In the genomic region with DNA sequence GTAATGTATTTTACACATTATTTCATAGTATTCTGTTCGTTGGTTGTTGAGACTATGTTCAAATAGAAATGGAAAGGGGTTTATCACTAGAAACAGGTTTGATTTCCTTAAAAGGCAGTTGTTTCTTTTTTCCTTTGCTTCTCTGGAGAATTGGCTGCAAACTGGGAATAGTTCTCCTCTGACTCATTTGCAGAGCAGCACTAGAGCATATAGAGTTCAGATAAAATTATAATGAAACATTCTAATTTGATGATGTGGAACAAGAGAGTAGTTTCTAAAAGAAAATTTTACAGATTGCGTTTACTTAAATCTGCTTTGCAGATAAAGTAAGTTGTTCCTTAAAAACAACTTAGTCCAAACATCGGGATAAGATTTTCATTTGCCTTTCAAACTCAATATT, we compare ENCODE assay signal across 10 cellular contexts. TPM values are rescaled to one million over a fixed set of nuclear protein-coding genes. Genes with fewer than 3 reads are reported as not detected.
DNase-seq lines count a peak whose midpoint lies in the region; ATAC-seq and TF ChIP-seq lines count a peak whose summit lies in the region.
"Had no signal": no experiment of that assay in that cellular context is flagged by ENCODE, and none has a peak within 500 bp of the region (broad histone marks: within the 10 kb centered on the region; RNA-seq: fewer than 3 reads in every experiment).

No MANE protein-coding gene starts in this region.

- DNase-seq in HCT116 (ENCODE audit: low read depth, low spot score) = no peak
- DNase-seq in astrocyte of the cerebellum (ENCODE audit: low read depth) = peak; percentile 86
- peak; percentile 30 for DNase-seq in hepatocyte (ENCODE audit: low spot score)
- DNase-seq in smooth muscle cell of the brain vasculature (ENCODE audit: low read depth, low spot score) = peak; percentile 44
- DNase-seq in type B pancreatic cell (ENCODE audit: extremely low spot score, unreplicated experiment) = no peak
- DNase-seq in activated naive CD8-positive, alpha-beta T cell treated with anti-CD3 and anti-CD28 coated beads, Interleukin-2, amount 50 U/mL, for 24 hours = no peak
- DNase-seq in CD4-positive, alpha-beta T cell = no peak
- DNase-seq: activated T-cell treated with anti-CD3 and anti-CD28 coated beads, Interleukin-2, amount 50 U/mL, for 24 hours; occipital lobe had no signal

- H3K79me2 ChIP-seq in HCT116 (ENCODE audit: insufficient read depth, low read length) = no peaks in the 10 kb centered on the region
- no peaks in the 10 kb centered on the region for H3K79me2 ChIP-seq in hepatocyte

- no peaks in the 10 kb centered on the region for H4K20me1 ChIP-seq in HCT116 (ENCODE audit: insufficient read depth)
- H4K20me1 ChIP-seq in hepatocyte (ENCODE audit: insufficient read depth, poor library complexity, severe bottlenecking) = no peaks in the 10 kb centered on the region

- H3K9me3 Mint-ChIP-seq in type B pancreatic cell = no peaks in the 10 kb centered on the region
- no peaks in the 10 kb centered on the region for H3K9me3 Mint-ChIP-seq in activated naive CD8-positive, alpha-beta T cell treated with anti-CD3 and anti-CD28 coated beads, Interleukin-2, amount 50 U/mL, for 24 hours
- no peaks in the 10 kb centered on the region for H3K9me3 Mint-ChIP-seq in CD4-positive, alpha-beta T cell
- H3K9me3 Mint-ChIP-seq: activated T-cell treated with anti-CD3 and anti-CD28 coated beads, Interleukin-2, amount 50 U/mL, for 24 hours had no signal

- H3K36me3 ChIP-seq in HCT116 (ENCODE audit: control insufficient read depth in 1 of 2, insufficient read depth in 2 of 2, low read length in 2 of 2) (no peaks in the 10 kb centered on the region), hepatocyte (replicated peaks; ENCODE audit: insufficient read depth, low read depth) (no peaks in the 10 kb centered on the region)

- POLR2A ChIA-PET in HCT116 (lab: Charles Lee) = no interaction called here
- POLR2A ChIA-PET in CD4-positive, alpha-beta T cell (lab: Charles Lee) = no interaction called here

- TF ChIP-seq RAD21 in HCT116 (IDR thresholded peaks at IDR 0.05; ENCODE audit: low read depth) = no peak

- H2AFZ ChIP-seq in HCT116 (ENCODE audit: low read depth, low read length, poor library complexity, severe bottlenecking) = no peak overlapping the region
- no peak overlapping the region for H2AFZ ChIP-seq in hepatocyte

- intact Hi-C loops in HCT116 (cut with micrococcal nuclease) = no loop called here
- intact Hi-C loops in CD4-positive, alpha-beta T cell (cut with DNase I, micrococcal nuclease) = no loop called here

- 50% methylated on average over 3 of the region's 3 CpGs for WGBS in hepatocyte (ENCODE audit: low lambda C conversion rate, missing lambda C conversion rate)

- H3K9me2 ChIP-seq in HCT116 (ENCODE audit: insufficient read depth) = peaks cover 5% of the 10 kb centered on the region; the same call in 1 of the 2 replicates
- H3K9me2 ChIP-seq in hepatocyte (replicated peaks; ENCODE audit: insufficient read depth) = no peaks in the 10 kb centered on the region

- ATAC-seq in HCT116 (no peak), GM21423 (IDR thresholded peaks at IDR 0.05; ENCODE audit: unreplicated experiment) (no peak)
- no peak for ATAC-seq in activated naive CD8-positive, alpha-beta T cell treated with anti-CD3 and anti-CD28 coated beads, Interleukin-2, amount 50 U/mL, for 24 hours
- no peak for ATAC-seq in CD4-positive, alpha-beta T cell (ENCODE audit: poor library complexity)

- H3K27me3 Mint-ChIP-seq in type B pancreatic cell = no peaks in the 10 kb centered on the region
- H3K27me3 Mint-ChIP-seq in activated naive CD8-positive, alpha-beta T cell treated with anti-CD3 and anti-CD28 coated beads, Interleukin-2, amount 50 U/mL, for 24 hours = peaks cover 14% of the 10 kb centered on the region
- peaks cover 8% of the 10 kb centered on the region for H3K27me3 Mint-ChIP-seq in CD4-positive, alpha-beta T cell

- H3K27me3 ChIP-seq in HCT116 (ENCODE audit: insufficient read depth, low read length) = no peaks in the 10 kb centered on the region
- no peaks in the 10 kb centered on the region for H3K27me3 ChIP-seq in hepatocyte
- H3K27me3 ChIP-seq in CD4-positive, alpha-beta T cell (ENCODE audit: control insufficient read depth, insufficient read depth, low read length) = no peaks in the 10 kb centered on the region

- BruUV-seq in HCT116 (replicated peaks; lab: Mats Ljungman, UMichigan) = no TSS peak

- peaks cover 0 to 4% of the 10 kb centered on the region in 2 experiments; a peak in 2 of 4 replicates for H3K4me1 ChIP-seq in HCT116 (ENCODE audit: control insufficient read depth in 1 of 2, insufficient read depth in 2 of 2, low read length in 2 of 2)
- H3K4me1 ChIP-seq in hepatocyte (ENCODE audit: insufficient read depth) = peaks cover 3% of the 10 kb centered on the region

- H3K9me3 ChIP-seq in HCT116 (ENCODE audit: control insufficient read depth in 1 of 2, insufficient read depth in 1 of 2, low read depth in 1 of 2, low read length in 2 of 2) = no peaks in the 10 kb centered on the region
- no peaks in the 10 kb centered on the region for H3K9me3 ChIP-seq in hepatocyte (ENCODE audit: low read depth)
- no peaks in the 10 kb centered on the region for H3K9me3 ChIP-seq in CD4-positive, alpha-beta T cell (ENCODE audit: control insufficient read depth, low read length)

- no peak overlapping the region for H3K9ac ChIP-seq in HCT116 (ENCODE audit: low read length)

- peaks cover 11% of the 10 kb centered on the region for H3K4me1 Mint-ChIP-seq in type B pancreatic cell (ENCODE audit: unreplicated experiment)
- H3K4me1 Mint-ChIP-seq in activated naive CD8-positive, alpha-beta T cell treated with anti-CD3 and anti-CD28 coated beads, Interleukin-2, amount 50 U/mL, for 24 hours = no peaks in the 10 kb centered on the region
- H3K4me1 Mint-ChIP-seq in CD4-positive, alpha-beta T cell (ENCODE audit: low read depth) = no peaks in the 10 kb centered on the region

- H3K4me2 ChIP-seq in HCT116 (ENCODE audit: low read length) (peak overlapping the region; percentile 19; the same call in 1 of the 2 replicates), hepatocyte (peak overlapping the region; percentile 50)

- no peak overlapping the region for H3K27ac Mint-ChIP-seq in type B pancreatic cell
- no peak overlapping the region for H3K27ac Mint-ChIP-seq in activated naive CD8-positive, alpha-beta T cell treated with anti-CD3 and anti-CD28 coated beads, Interleukin-2, amount 50 U/mL, for 24 hours
- no peak overlapping the region for H3K27ac Mint-ChIP-seq in CD4-positive, alpha-beta T cell
- H3K27ac Mint-ChIP-seq: activated T-cell treated with anti-CD3 and anti-CD28 coated beads, Interleukin-2, amount 50 U/mL, for 24 hours had no signal

- no peak overlapping the region for H3K4me3 ChIP-seq in HCT116 (replicated peaks in 1 of 2; ENCODE audit: low read depth in 1 of 2, low read length in 2 of 2)
- H3K4me3 ChIP-seq in astrocyte of the cerebellum (ENCODE audit: low read depth, low read length) = no peak overlapping the region
- no peak overlapping the region for H3K4me3 ChIP-seq in hepatocyte

- H3K36me3 Mint-ChIP-seq in type B pancreatic cell = no peaks in the 10 kb centered on the region
- H3K36me3 Mint-ChIP-seq in activated naive CD8-positive, alpha-beta T cell treated with anti-CD3 and anti-CD28 coated beads, Interleukin-2, amount 50 U/mL, for 24 hours (ENCODE audit: low read depth) = no peaks in the 10 kb centered on the region
- H3K36me3 Mint-ChIP-seq in CD4-positive, alpha-beta T cell (ENCODE audit: low read depth) = no peaks in the 10 kb centered on the region

- H3K27ac ChIP-seq in HCT116 (ENCODE audit: low read depth, low read length) = no peak overlapping the region
- H3K27ac ChIP-seq in hepatocyte = peak overlapping the region; percentile 58
- no peak overlapping the region for H3K27ac ChIP-seq in CD4-positive, alpha-beta T cell (ENCODE audit: low read depth, low read length)

- in situ Hi-C loops in astrocyte of the cerebellum (cut with HindIII; ENCODE audit: low sequenced_read_pairs) = no loop called here

- RAD21 ChIA-PET in HCT116 (lab: Charles Lee; ENCODE audit: low non-redundant PET in 1 of 2, low total read pairs in 2 of 2, uncharacterized antibody in 2 of 2, unreplicated experiment in 2 of 2) = no interaction called here

- CTCF ChIA-PET in HCT116 (lab: Charles Lee) = no interaction called here
- CTCF ChIA-PET in CD4-positive, alpha-beta T cell (lab: Charles Lee) = no interaction called here

- TF ChIP-seq CTCF in HCT116 (IDR thresholded peaks at IDR 0.05 in 2 of 3, conservative IDR thresholded peaks at IDR 0.05 in 1 of 3; ENCODE audit: borderline replicate concordance in 1 of 3, insufficient read depth in 1 of 3, low read depth in 2 of 3, low read length in 2 of 3) (no peak), astrocyte of the cerebellum (IDR thresholded peaks at IDR 0.05; ENCODE audit: low read depth, low read length, missing control alignments) (no peak), hepatocyte (IDR thresholded peaks at IDR 0.05; ENCODE audit: poor library complexity) (no peak), type B pancreatic cell (conservative IDR thresholded peaks at IDR 0.05) (no peak)
- TF ChIP-seq CTCF in CD4-positive, alpha-beta T cell (IDR thresholded peaks at IDR 0.05) = no peak

- no peak overlapping the region for H3K4me3 Mint-ChIP-seq in type B pancreatic cell
- no peak overlapping the region for H3K4me3 Mint-ChIP-seq in activated naive CD8-positive, alpha-beta T cell treated with anti-CD3 and anti-CD28 coated beads, Interleukin-2, amount 50 U/mL, for 24 hours
- no peak overlapping the region for H3K4me3 Mint-ChIP-seq in CD4-positive, alpha-beta T cell
- H3K4me3 Mint-ChIP-seq: activated T-cell treated with anti-CD3 and anti-CD28 coated beads, Interleukin-2, amount 50 U/mL, for 24 hours had no signal

- TF ChIP-seq POLR2A in HCT116 (IDR thresholded peaks at IDR 0.05; ENCODE audit: borderline replicate concordance, extremely low read depth, insufficient read depth, insufficient read length) = no peak

TF ChIP-seq in HCT116, 20 proteins besides CTCF, POLR2A, EP300 and RAD21:
- TF ChIP-seq SP1 (IDR thresholded peaks at IDR 0.05; ENCODE audit: low read depth) (no peak), ELF1 (IDR thresholded peaks at IDR 0.05; ENCODE audit: borderline replicate concordance, low read depth) (no peak), JUND (IDR thresholded peaks at IDR 0.05) (no peak), ZFX (IDR thresholded peaks at IDR 0.05) (no peak), TCF7L2 (IDR thresholded peaks at IDR 0.05; ENCODE audit: borderline replicate concordance, extremely low read depth, insufficient read depth, insufficient read length) (no peak), EZH2 (IDR thresholded peaks at IDR 0.05) (no peak), SRF (IDR thresholded peaks at IDR 0.05; ENCODE audit: low read depth) (no peak)
- TF ChIP-seq, protein P1, sequence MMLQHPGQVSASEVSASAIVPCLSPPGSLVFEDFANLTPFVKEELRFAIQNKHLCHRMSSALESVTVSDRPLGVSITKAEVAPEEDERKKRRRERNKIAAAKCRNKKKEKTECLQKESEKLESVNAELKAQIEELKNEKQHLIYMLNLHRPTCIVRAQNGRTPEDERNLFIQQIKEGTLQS (IDR thresholded peaks at IDR 0.05) = no peak

RNA-seq across cellular contexts. Expression of a gene that starts 29.7 kb away (rescaled TPM):
- 0.93 TPM for total RNA-seq in HCT116 (2021; ENCODE audit: unreplicated experiment)
- polyA plus RNA-seq in HCT116 (2012) = 0.26 and 0.39 TPM in 2 replicates
- 10.3 and 12.6 TPM in 2 replicates for total RNA-seq in hepatocyte
- polyA plus RNA-seq in hepatocyte = 3.1 and 3.5 TPM in 2 replicates
- 20.1 and 22.9 TPM in 2 replicates for total RNA-seq in type B pancreatic cell (ENCODE audit: low replicate concordance)
- total RNA-seq in CD4-positive, alpha-beta T cell = under 1 TPM; 0.22 to 0.41 TPM

Comparison
In these comparisons a context has a peak if more than half of its experiments do, and no peak if none do; other contexts are left out.
1. DNase-seq: peak in astrocyte of the cerebellum (single experiment), hepatocyte (single experiment) and smooth muscle cell of the brain vasculature (single experiment); none in HCT116 (single experiment), type B pancreatic cell (single experiment), activated naive CD8-positive, alpha-beta T cell treated with anti-CD3 and anti-CD28 coated beads, Interleukin-2, amount 50 U/mL, for 24 hours (single experiment) and CD4-positive, alpha-beta T cell (0 of 10).